ENCODE assay signal across 10 cellular contexts in the genomic region with DNA sequence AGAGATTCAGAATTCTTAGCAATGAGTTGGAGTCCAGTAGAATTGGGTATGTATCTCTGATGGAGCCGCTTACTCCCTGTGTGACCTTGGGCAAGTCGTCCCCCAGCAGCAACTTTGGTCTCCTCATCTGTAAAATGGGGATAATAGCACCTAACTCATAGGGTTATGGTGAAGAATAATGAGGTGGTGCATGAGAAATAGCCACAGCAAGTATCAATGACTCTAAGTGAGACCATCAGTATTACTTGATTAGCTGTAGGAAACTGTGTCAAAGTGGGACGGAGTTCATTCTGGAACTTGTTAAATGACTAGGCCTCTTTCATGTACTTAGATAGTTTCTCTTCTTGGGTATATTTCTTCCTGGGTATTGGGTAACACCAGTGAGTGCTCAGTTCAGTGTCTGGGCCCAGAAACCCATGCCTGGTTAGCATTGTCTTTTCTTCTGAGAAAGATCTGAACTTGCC. TPM values are rescaled to one million over a fixed set of nuclear protein-coding genes. Genes with fewer than 3 reads are reported as not detected.
DNase-seq lines count a peak whose midpoint lies in the region; ATAC-seq lines count a peak whose summit lies in the region.
"Had no signal": no experiment of that assay in that cellular context is flagged by ENCODE, and none has a peak within 500 bp of the region (broad histone marks: within the 10 kb centered on the region; RNA-seq: fewer than 3 reads in every experiment).

No MANE protein-coding gene starts in this region.

- H2BK120ac ChIP-seq in mesendoderm (ENCODE audit: low read depth, low read length), result no peak overlapping the region

- DNase-seq in memory B cell (ENCODE audit: low spot score in 2 of 2) (no peak), NCI-H1436 (lab: John Stamatoyannopoulos, UW) (no peak), LoVo (ENCODE audit: low spot score) (no peak), mesendoderm (no peak)
- DNase-seq: NCI-H1436 treated with DMSO at 0.1 percent for 48 hours, right cardiac atrium had no signal

- no peak overlapping the region for H3K18ac ChIP-seq in mesendoderm (ENCODE audit: low read length)

- no CpG with 5 or more reads among the region's 3 CpGs for WGBS in mesendoderm (ENCODE audit: extremely low coverage, insufficient coverage, low lambda C conversion rate)

- peaks cover 53% of the 10 kb centered on the region for H3K4me1 Mint-ChIP-seq in memory B cell

- H3K9ac ChIP-seq in mesendoderm (ENCODE audit: low read length), result no peak overlapping the region

- no peak overlapping the region for H3K4me3 ChIP-seq in mesendoderm (ENCODE audit: low read length)
- H3K4me3 ChIP-seq: thoracic aorta had no signal

- H3K4me3 Mint-ChIP-seq in memory B cell, result peak overlapping the region; percentile 32

- H3K4ac ChIP-seq in mesendoderm (ENCODE audit: low read depth, low read length), result no peak overlapping the region

- H4K5ac ChIP-seq in mesendoderm (ENCODE audit: low read length), result no peak overlapping the region

- H3K27ac Mint-ChIP-seq in memory B cell, result peak overlapping the region; percentile 47

- peak; percentile 80 for ATAC-seq in GM18870 (IDR thresholded peaks at IDR 0.05; ENCODE audit: unreplicated experiment)
- peak; percentile 61 for ATAC-seq in GM21723 (IDR thresholded peaks at IDR 0.05; ENCODE audit: unreplicated experiment)
- peak; percentile 60 for ATAC-seq in HG03558 (IDR thresholded peaks at IDR 0.05; ENCODE audit: extremely low read depth, unreplicated experiment)
- ATAC-seq in memory B cell (ENCODE audit: low read depth), result no peak
- ATAC-seq: right cardiac atrium had no signal

- no peaks in the 10 kb centered on the region for H3K9me3 Mint-ChIP-seq in memory B cell

- no peak overlapping the region for H2AK5ac ChIP-seq in mesendoderm (ENCODE audit: low read length)

- peaks cover 35% of the 10 kb centered on the region for H3K36me3 Mint-ChIP-seq in memory B cell

- no peak overlapping the region for H2BK5ac ChIP-seq in mesendoderm (ENCODE audit: low read length)

- H3K27me3 Mint-ChIP-seq in memory B cell, result no peaks in the 10 kb centered on the region

- H3K4me2 ChIP-seq in mesendoderm (ENCODE audit: low read length), result no peak overlapping the region

- no peaks in the 10 kb centered on the region for H3K79me1 ChIP-seq in mesendoderm (ENCODE audit: low read length)

- H3K23ac ChIP-seq in mesendoderm (ENCODE audit: low read length), result no peak overlapping the region

- H4K8ac ChIP-seq in mesendoderm (ENCODE audit: low read depth, low read length), result no peak overlapping the region

- no peaks in the 10 kb centered on the region for H3K79me2 ChIP-seq in mesendoderm (ENCODE audit: control insufficient read depth, insufficient read depth, low read length)

- H3K27me3 ChIP-seq in mesendoderm (ENCODE audit: insufficient read depth, low read length, poor library complexity), result peaks cover 13% of the 10 kb centered on the region

- no peaks in the 10 kb centered on the region for H3K4me1 ChIP-seq in mesendoderm (ENCODE audit: control insufficient read depth, low read depth, low read length)

- H3K27ac ChIP-seq in mesendoderm (ENCODE audit: low read depth, low read length), result no peak overlapping the region
- H3K27ac ChIP-seq: thoracic aorta had no signal

- no peak overlapping the region for H2BK15ac ChIP-seq in mesendoderm (replicated peaks; ENCODE audit: low read depth)

- H3K36me3 ChIP-seq in mesendoderm (ENCODE audit: control insufficient read depth, insufficient read depth, low read length), result no peaks in the 10 kb centered on the region
- H3K36me3 ChIP-seq: thoracic aorta had no signal

- H3K56ac ChIP-seq in mesendoderm (ENCODE audit: low read length), result no peak overlapping the region

RNA-seq across cellular contexts. Expression of a gene that starts 6.4 kb away (rescaled TPM):
- polyA plus RNA-seq in mesendoderm (2013, experiment 1 of 2), result 0.79 TPM
- 0.69 TPM for polyA plus RNA-seq in mesendoderm (2013, experiment 2 of 2)
